Comparison of ENCODE assay signal across 16 cellular contexts in the genomic region with DNA sequence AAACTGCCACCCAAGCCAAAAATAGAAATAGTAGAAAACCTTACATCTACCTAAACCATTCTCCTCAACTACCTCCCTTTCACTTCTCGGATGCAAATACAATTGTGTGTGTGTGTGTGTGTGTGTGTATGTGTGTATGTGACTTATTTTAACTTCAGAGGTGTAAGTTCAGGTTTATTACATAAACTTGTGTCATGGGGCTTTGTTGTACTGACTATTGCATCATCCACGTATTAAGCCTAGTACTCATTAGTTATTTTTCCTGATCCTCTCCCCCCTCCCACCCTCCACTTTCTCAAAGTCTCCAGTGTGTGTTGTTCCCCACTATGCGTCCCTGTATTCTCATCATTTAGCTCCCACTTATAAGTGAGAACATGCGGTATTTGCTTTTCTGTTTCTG.
DNase-seq lines count a peak whose midpoint lies in the region; ATAC-seq, FAIRE-seq and TF ChIP-seq lines count a peak whose summit lies in the region.
"Had no signal": no experiment of that assay in that cellular context is flagged by ENCODE, and none has a peak within 500 bp of the region (broad histone marks: within the 10 kb centered on the region; RNA-seq: fewer than 3 reads in every experiment).

No MANE protein-coding gene starts in this region.

- ATAC-seq in GM23338: no peak
- no peak for ATAC-seq in naive thymus-derived CD8-positive, alpha-beta T cell

- H3K36me3 ChIP-seq in GM23338 (ENCODE audit: insufficient read depth) (no peaks in the 10 kb centered on the region), MM.1S (replicated peaks; ENCODE audit: insufficient read depth, low read length) (no peaks in the 10 kb centered on the region), bronchial epithelial cell (ENCODE audit: control insufficient read depth, insufficient read depth, low read length) (no peaks in the 10 kb centered on the region)
- H3K36me3 ChIP-seq: BLaER1 had no signal

- H3K36me3 Mint-ChIP-seq in GM23338 (ENCODE audit: low read depth) (no peaks in the 10 kb centered on the region), nephron (ENCODE audit: low read depth) (no peaks in the 10 kb centered on the region)
- H3K36me3 Mint-ChIP-seq in naive thymus-derived CD8-positive, alpha-beta T cell: no peaks in the 10 kb centered on the region
- H3K36me3 Mint-ChIP-seq: CD14-positive monocyte had no signal

- no peak overlapping the region for H3K4me3 Mint-ChIP-seq in GM23338
- no peak overlapping the region for H3K4me3 Mint-ChIP-seq in nephron
- no peak overlapping the region for H3K4me3 Mint-ChIP-seq in naive thymus-derived CD8-positive, alpha-beta T cell
- H3K4me3 Mint-ChIP-seq: CD14-positive monocyte; CD4-positive, alpha-beta memory T cell; HFFc6 had no signal

- H3K4me3 ChIP-seq in GM23338 (no peak overlapping the region), MM.1S (ENCODE audit: low read length) (no peak overlapping the region), bronchial epithelial cell (ENCODE audit: low read depth, low read length) (no peak overlapping the region)
- H3K4me3 ChIP-seq: BLaER1 had no signal

- H3K9me2 ChIP-seq in GM23338 (ENCODE audit: insufficient read depth): no peaks in the 10 kb centered on the region
- H3K9me2 ChIP-seq in MM.1S (replicated peaks; ENCODE audit: insufficient read depth, low read length): no peaks in the 10 kb centered on the region

- peaks cover 12% of the 10 kb centered on the region; the same call in 2 of the 3 replicates for H3K4me1 Mint-ChIP-seq in GM23338
- H3K4me1 Mint-ChIP-seq in nephron: peaks cover 7% of the 10 kb centered on the region
- H3K4me1 Mint-ChIP-seq in naive thymus-derived CD8-positive, alpha-beta T cell: peaks cover 5 to 15% (median 10%) of the 10 kb centered on the region in 4 donors

- H3K27ac Mint-ChIP-seq in GM23338: peak overlapping the region; percentile 92
- peak overlapping the region in 2 of 3 experiments; percentile 27 to 52 for H3K27ac Mint-ChIP-seq in nephron
- H3K27ac Mint-ChIP-seq in naive thymus-derived CD8-positive, alpha-beta T cell: no peak overlapping the region
- H3K27ac Mint-ChIP-seq: CD14-positive monocyte; CD4-positive, alpha-beta memory T cell; HFFc6 had no signal

- no peak for DNase-seq in GM23338 (ENCODE audit: low spot score)
- DNase-seq in MM.1S: peak; percentile 30
- peak; percentile 9 for DNase-seq in bronchial epithelial cell (ENCODE audit: low read depth)
- no peak for DNase-seq in naive thymus-derived CD8-positive, alpha-beta T cell
- no peak for DNase-seq in G401 (ENCODE audit: low spot score)
- DNase-seq in HK-2 (ENCODE audit: unreplicated experiment): no peak
- DNase-seq: 8988T; CD4-positive, alpha-beta memory T cell; DMS 273 treated with DMSO at 0.1 percent for 48 hours; GF-D8; HCEC 1CT; HFFc6 had no signal

- H3K9ac ChIP-seq in MM.1S (ENCODE audit: low read length): no peak overlapping the region
- H3K9ac ChIP-seq: BLaER1 had no signal

- H4K20me1 ChIP-seq in GM23338 (replicated peaks; ENCODE audit: insufficient read depth): no peaks in the 10 kb centered on the region
- H4K20me1 ChIP-seq in MM.1S (ENCODE audit: insufficient read depth, low read length): no peaks in the 10 kb centered on the region
- H4K20me1 ChIP-seq: BLaER1 had no signal

- no peak for FAIRE-seq in bronchial epithelial cell (lab: Jason Lieb, UNC)
- FAIRE-seq: H54 had no signal

- H3F3A ChIP-seq in GM23338 (replicated peaks; ENCODE audit: low read depth): no peaks in the 10 kb centered on the region
- peaks cover 6% of the 10 kb centered on the region; the same call in 1 of the 2 replicates for H3F3A ChIP-seq in MM.1S (ENCODE audit: insufficient read depth, low read length)

- no peaks in the 10 kb centered on the region for H3K79me2 ChIP-seq in GM23338 (replicated peaks; ENCODE audit: insufficient read depth)
- no peaks in the 10 kb centered on the region for H3K79me2 ChIP-seq in MM.1S (ENCODE audit: low read length)

- H3K27me3 Mint-ChIP-seq in GM23338 (ENCODE audit: insufficient read depth, low read depth, poor library complexity) (peaks cover 1% of the 10 kb centered on the region), nephron (ENCODE audit: low read depth) (no peaks in the 10 kb centered on the region)
- peaks cover 0 to 9% (median 6%) of the 10 kb centered on the region in 5 donors for H3K27me3 Mint-ChIP-seq in naive thymus-derived CD8-positive, alpha-beta T cell

- no peaks in the 10 kb centered on the region for H3K9me3 Mint-ChIP-seq in GM23338
- no peaks in the 10 kb centered on the region for H3K9me3 Mint-ChIP-seq in nephron
- H3K9me3 Mint-ChIP-seq in naive thymus-derived CD8-positive, alpha-beta T cell: no peaks in the 10 kb centered on the region
- H3K9me3 Mint-ChIP-seq: CD4-positive, alpha-beta memory T cell; HFFc6 had no signal

- TF ChIP-seq CTCF in GM23338 (conservative IDR thresholded peaks at IDR 0.05; ENCODE audit: low read depth in 2 of 2): no peak
- TF ChIP-seq CTCF in MM.1S (IDR thresholded peaks at IDR 0.05; ENCODE audit: low read length): no peak
- TF ChIP-seq CTCF in bronchial epithelial cell (IDR thresholded peaks at IDR 0.05; ENCODE audit: insufficient read depth, low read length, severe bottlenecking): no peak
- no peak for TF ChIP-seq CTCF in nephron (IDR thresholded peaks at IDR 0.05; ENCODE audit: unreplicated experiment in 3 of 3)

- H2AFZ ChIP-seq in GM23338: 0 out of 2 replicates have a peak overlapping the region, but pooled peaks have one; percentile 31
- no peak overlapping the region for H2AFZ ChIP-seq in MM.1S (ENCODE audit: low read length)

- H3K27ac ChIP-seq in GM23338 (ENCODE audit: low read depth) (no peak overlapping the region), MM.1S (ENCODE audit: low read length) (no peak overlapping the region)
- H3K27ac ChIP-seq: BLaER1 had no signal

- no peaks in the 10 kb centered on the region for H3K27me3 ChIP-seq in GM23338 (ENCODE audit: insufficient read depth)
- H3K27me3 ChIP-seq in MM.1S (replicated peaks; ENCODE audit: insufficient read depth, low read length): no peaks in the 10 kb centered on the region
- H3K27me3 ChIP-seq in bronchial epithelial cell (ENCODE audit: control insufficient read depth, insufficient read depth, low read length): no peaks in the 10 kb centered on the region
- H3K27me3 ChIP-seq: BLaER1 had no signal

- POLR2A ChIA-PET in naive thymus-derived CD8-positive, alpha-beta T cell (lab: Charles Lee): no interaction called here

- H3K4me1 ChIP-seq in GM23338 (ENCODE audit: insufficient read depth): 0 out of 2 replicates have a peak, but pooled peaks cover 4% of the 10 kb centered on the region
- H3K4me1 ChIP-seq in MM.1S (ENCODE audit: low read length): peaks cover 23% of the 10 kb centered on the region

- H3K9me3 ChIP-seq in MM.1S (replicated peaks; ENCODE audit: insufficient read depth, low read length): no peaks in the 10 kb centered on the region
- H3K9me3 ChIP-seq: BLaER1 had no signal

- in situ Hi-C loops in G401 (cut with HindIII; ENCODE audit: low sequenced_read_pairs): no loop called here

- H3K4me2 ChIP-seq in GM23338 (no peak overlapping the region), MM.1S (ENCODE audit: low read depth, low read length) (no peak overlapping the region)

TF ChIP-seq in GM23338, 12 proteins besides CTCF, POLR2A, EP300 and RAD21 (continues in another document):
- TF ChIP-seq NANOG (IDR thresholded peaks at IDR 0.05; ENCODE audit: borderline replicate concordance) (no peak), STAT1 (IDR thresholded peaks at IDR 0.05; ENCODE audit: unreplicated experiment) (no peak), POLR2AphosphoS5 (IDR thresholded peaks at IDR 0.05; ENCODE audit: low read depth) (no peak), CREB1 (CRISPR knock-in tag; IDR thresholded peaks at IDR 0.05; ENCODE audit: low read depth) (no peak), EZH2phosphoT487 (IDR thresholded peaks at IDR 0.05; ENCODE audit: unreplicated experiment) (no peak), ZNF331 (CRISPR knock-in tag; IDR thresholded peaks at IDR 0.05; ENCODE audit: low read depth) (no peak), EZH2 (IDR thresholded peaks at IDR 0.05; ENCODE audit: low read depth, unreplicated experiment) (no peak)
- TF ChIP-seq, protein P1, sequence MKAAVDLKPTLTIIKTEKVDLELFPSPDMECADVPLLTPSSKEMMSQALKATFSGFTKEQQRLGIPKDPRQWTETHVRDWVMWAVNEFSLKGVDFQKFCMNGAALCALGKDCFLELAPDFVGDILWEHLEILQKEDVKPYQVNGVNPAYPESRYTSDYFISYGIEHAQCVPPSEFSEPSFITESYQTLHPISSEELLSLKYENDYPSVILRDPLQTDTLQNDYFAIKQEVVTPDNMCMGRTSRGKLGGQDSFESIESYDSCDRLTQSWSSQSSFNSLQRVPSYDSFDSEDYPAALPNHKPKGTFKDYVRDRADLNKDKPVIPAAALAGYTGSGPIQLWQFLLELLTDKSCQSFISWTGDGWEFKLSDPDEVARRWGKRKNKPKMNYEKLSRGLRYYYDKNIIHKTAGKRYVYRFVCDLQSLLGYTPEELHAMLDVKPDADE (IDR thresholded peaks at IDR 0.05): no peak
- TF ChIP-seq, protein P2, sequence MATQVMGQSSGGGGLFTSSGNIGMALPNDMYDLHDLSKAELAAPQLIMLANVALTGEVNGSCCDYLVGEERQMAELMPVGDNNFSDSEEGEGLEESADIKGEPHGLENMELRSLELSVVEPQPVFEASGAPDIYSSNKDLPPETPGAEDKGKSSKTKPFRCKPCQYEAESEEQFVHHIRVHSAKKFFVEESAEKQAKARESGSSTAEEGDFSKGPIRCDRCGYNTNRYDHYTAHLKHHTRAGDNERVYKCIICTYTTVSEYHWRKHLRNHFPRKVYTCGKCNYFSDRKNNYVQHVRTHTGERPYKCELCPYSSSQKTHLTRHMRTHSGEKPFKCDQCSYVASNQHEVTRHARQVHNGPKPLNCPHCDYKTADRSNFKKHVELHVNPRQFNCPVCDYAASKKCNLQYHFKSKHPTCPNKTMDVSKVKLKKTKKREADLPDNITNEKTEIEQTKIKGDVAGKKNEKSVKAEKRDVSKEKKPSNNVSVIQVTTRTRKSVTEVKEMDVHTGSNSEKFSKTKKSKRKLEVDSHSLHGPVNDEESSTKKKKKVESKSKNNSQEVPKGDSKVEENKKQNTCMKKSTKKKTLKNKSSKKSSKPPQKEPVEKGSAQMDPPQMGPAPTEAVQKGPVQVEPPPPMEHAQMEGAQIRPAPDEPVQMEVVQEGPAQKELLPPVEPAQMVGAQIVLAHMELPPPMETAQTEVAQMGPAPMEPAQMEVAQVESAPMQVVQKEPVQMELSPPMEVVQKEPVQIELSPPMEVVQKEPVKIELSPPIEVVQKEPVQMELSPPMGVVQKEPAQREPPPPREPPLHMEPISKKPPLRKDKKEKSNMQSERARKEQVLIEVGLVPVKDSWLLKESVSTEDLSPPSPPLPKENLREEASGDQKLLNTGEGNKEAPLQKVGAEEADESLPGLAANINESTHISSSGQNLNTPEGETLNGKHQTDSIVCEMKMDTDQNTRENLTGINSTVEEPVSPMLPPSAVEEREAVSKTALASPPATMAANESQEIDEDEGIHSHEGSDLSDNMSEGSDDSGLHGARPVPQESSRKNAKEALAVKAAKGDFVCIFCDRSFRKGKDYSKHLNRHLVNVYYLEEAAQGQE (IDR thresholded peaks at IDR 0.05; ENCODE audit: unreplicated experiment): no peak

Comparison
In these comparisons a context has a peak if more than half of its experiments do, and no peak if none do; other contexts are left out.
1. DNase-seq: peak in MM.1S (single experiment) and bronchial epithelial cell (single experiment); none in GM23338 (single experiment), naive thymus-derived CD8-positive, alpha-beta T cell (0 of 10), G401 (single experiment) and HK-2 (single experiment).
2. H3K27ac Mint-ChIP-seq: peak in GM23338 (single experiment) and nephron (2 of 3); none in naive thymus-derived CD8-positive, alpha-beta T cell (0 of 10).